Comparison of ENCODE assay signal across 13 cellular contexts in genomic region chr5:92969191-92969780, GRCh38.
"Had no signal": no experiment of that assay in that cellular context is flagged by ENCODE, and none has a peak within 500 bp of the region (broad histone marks: within the 10 kb centered on the region; RNA-seq: fewer than 3 reads in every experiment).

No MANE protein-coding gene starts in this region.

- ATAC-seq: left lobe of liver; stimulated activated naive CD8-positive, alpha-beta T cell treated with anti-CD3 and anti-CD28 coated beads, Interleukin-15, Interleukin-2, amounts not matched to agents 100 U/mL and 50 U/mL, for 24 hours had no signal

- H3K27ac ChIP-seq: adrenal gland, thoracic aorta, uterus had no signal

- H3K27me3 ChIP-seq: adrenal gland, uterus had no signal

- FAIRE-seq: islet of Langerhans had no signal

- H3K4me1 ChIP-seq: adrenal gland, uterus had no signal

- H3K4me3 ChIP-seq: adrenal gland, thoracic aorta, uterus had no signal

- DNase-seq: activated CD4-positive, alpha-beta T cell treated with anti-CD3 and anti-CD28 coated beads for 48 hours; activated naive CD4-positive, alpha-beta T cell treated with anti-CD3 and anti-CD28 coated beads, Interleukin-2, amount 10 ng/mL, durations not matched to agents 7 days and 5 days; adrenal gland; central memory CD4-positive, alpha-beta T cell; erythroblast; nephron progenitor cell; stimulated activated CD4-positive, alpha-beta T cell treated with anti-CD3 and anti-CD28 coated beads, Interleukin-2, amount 100 ng/mL, for 48 hours; stimulated activated naive CD8-positive, alpha-beta T cell treated with anti-CD3 and anti-CD28 coated beads, Interleukin-15, Interleukin-2, amounts not matched to agents 100 U/mL and 50 U/mL, for 24 hours; T-helper 1 cell; uterus had no signal

- H3K9me3 ChIP-seq: adrenal gland, thoracic aorta, uterus had no signal

- H3K36me3 ChIP-seq: adrenal gland, thoracic aorta, uterus had no signal
